Comparison of ENCODE assay signal across 9 cellular contexts in genomic region chr20:37411408-37412306, GRCh38.
DNase-seq lines count a peak whose midpoint lies in the region; ATAC-seq and TF ChIP-seq lines count a peak whose summit lies in the region.
"Had no signal": no experiment of that assay in that cellular context is flagged by ENCODE, and none has a peak within 500 bp of the region (broad histone marks: within the 10 kb centered on the region; RNA-seq: fewer than 3 reads in every experiment).

No MANE protein-coding gene starts in this region.

- peaks cover 61% of the 10 kb centered on the region for H3K4me1 ChIP-seq in GM23338 (ENCODE audit: insufficient read depth)
- peaks cover 38% of the 10 kb centered on the region for H3K4me1 ChIP-seq in muscle layer of colon (ENCODE audit: insufficient read depth, low read length)

- no peaks in the 10 kb centered on the region for H3K79me2 ChIP-seq in GM23338 (replicated peaks; ENCODE audit: insufficient read depth)

- no peaks in the 10 kb centered on the region for H3K36me3 ChIP-seq in GM23338 (ENCODE audit: insufficient read depth)
- H3K36me3 ChIP-seq in muscle layer of colon (ENCODE audit: insufficient read depth, low read length) = no peaks in the 10 kb centered on the region

- H4K20me1 ChIP-seq in GM23338 (replicated peaks; ENCODE audit: insufficient read depth) = no peaks in the 10 kb centered on the region

- peak overlapping the region; percentile 72 for H2AFZ ChIP-seq in GM23338

- peaks cover 38% of the 10 kb centered on the region for H3K27me3 Mint-ChIP-seq in CD4-positive, alpha-beta T cell
- H3K27me3 Mint-ChIP-seq in GM23338 (ENCODE audit: insufficient read depth, low read depth, poor library complexity) = peaks cover 29% of the 10 kb centered on the region
- peaks cover 23% of the 10 kb centered on the region for H3K27me3 Mint-ChIP-seq in activated naive CD8-positive, alpha-beta T cell treated with anti-CD3 and anti-CD28 coated beads, Interleukin-2, amount 50 U/mL, for 24 hours

- no peak for DNase-seq in CD4-positive, alpha-beta T cell
- DNase-seq in GM23338 (ENCODE audit: low spot score) (peak; percentile 66), HT-29 (ENCODE audit: low spot score) (no peak), anterior cingulate cortex (lab: John Stamatoyannopoulos, UW) (no peak), cerebellar cortex (ENCODE audit: low spot score) (no peak)
- peak; percentile 25 for DNase-seq in activated naive CD8-positive, alpha-beta T cell treated with anti-CD3 and anti-CD28 coated beads, Interleukin-2, amount 50 U/mL, for 24 hours

- H3K4me3 Mint-ChIP-seq in CD4-positive, alpha-beta T cell = no peak overlapping the region
- no peak overlapping the region for H3K4me3 Mint-ChIP-seq in GM23338
- H3K4me3 Mint-ChIP-seq in activated naive CD8-positive, alpha-beta T cell treated with anti-CD3 and anti-CD28 coated beads, Interleukin-2, amount 50 U/mL, for 24 hours = no peak overlapping the region
- H3K4me3 Mint-ChIP-seq: activated naive CD8-positive, alpha-beta T cell had no signal

- peaks cover 15% of the 10 kb centered on the region; the same call in 1 of the 2 replicates for H3F3A ChIP-seq in GM23338 (replicated peaks; ENCODE audit: low read depth)

- peaks cover 4% of the 10 kb centered on the region for H3K27me3 ChIP-seq in CD4-positive, alpha-beta T cell (ENCODE audit: control insufficient read depth, insufficient read depth, low read length)
- H3K27me3 ChIP-seq in GM23338 (ENCODE audit: insufficient read depth) (peaks cover 6% of the 10 kb centered on the region; the same call in 1 of the 2 replicates), muscle layer of colon (ENCODE audit: control insufficient read depth in 1 of 2, insufficient read depth in 2 of 2, low read length in 2 of 2) (peaks cover 0 to 9% of the 10 kb centered on the region in 2 donors)

- no peaks in the 10 kb centered on the region for H3K9me3 ChIP-seq in CD4-positive, alpha-beta T cell (ENCODE audit: control insufficient read depth, low read length)
- H3K9me3 ChIP-seq in muscle layer of colon (ENCODE audit: low read length) = no peaks in the 10 kb centered on the region

- no peak overlapping the region for H3K9ac ChIP-seq in muscle layer of colon (ENCODE audit: low read length)

- H3K27ac ChIP-seq in CD4-positive, alpha-beta T cell (ENCODE audit: low read depth, low read length) = no peak overlapping the region
- H3K27ac ChIP-seq in GM23338 (ENCODE audit: low read depth) (peak overlapping the region; percentile 67), muscle layer of colon (ENCODE audit: low read depth, low read length) (no peak overlapping the region)

- peak overlapping the region; percentile 70 for H3K4me2 ChIP-seq in GM23338

- ATAC-seq in CD4-positive, alpha-beta T cell (ENCODE audit: poor library complexity) = peak; percentile 11
- ATAC-seq in GM23338 = peak; percentile 4; the same call in 2 of the 3 replicates
- ATAC-seq in activated naive CD8-positive, alpha-beta T cell treated with anti-CD3 and anti-CD28 coated beads, Interleukin-2, amount 50 U/mL, for 24 hours = no peak
- no peak for ATAC-seq in HG02981 (IDR thresholded peaks at IDR 0.05; ENCODE audit: unreplicated experiment)

- H3K9me2 ChIP-seq in GM23338 (ENCODE audit: insufficient read depth) = no peaks in the 10 kb centered on the region

- H3K9me3 Mint-ChIP-seq in CD4-positive, alpha-beta T cell = no peaks in the 10 kb centered on the region
- H3K9me3 Mint-ChIP-seq in GM23338 = no peaks in the 10 kb centered on the region
- no peaks in the 10 kb centered on the region for H3K9me3 Mint-ChIP-seq in activated naive CD8-positive, alpha-beta T cell treated with anti-CD3 and anti-CD28 coated beads, Interleukin-2, amount 50 U/mL, for 24 hours

- no peaks in the 10 kb centered on the region for H3K36me3 Mint-ChIP-seq in CD4-positive, alpha-beta T cell (ENCODE audit: low read depth)
- H3K36me3 Mint-ChIP-seq in GM23338 (ENCODE audit: low read depth) = no peaks in the 10 kb centered on the region
- H3K36me3 Mint-ChIP-seq in activated naive CD8-positive, alpha-beta T cell treated with anti-CD3 and anti-CD28 coated beads, Interleukin-2, amount 50 U/mL, for 24 hours (ENCODE audit: low read depth) = no peaks in the 10 kb centered on the region
- H3K36me3 Mint-ChIP-seq: activated naive CD8-positive, alpha-beta T cell had no signal

- TF ChIP-seq CTCF in CD4-positive, alpha-beta T cell (IDR thresholded peaks at IDR 0.05) = no peak
- no peak for TF ChIP-seq CTCF in GM23338 (conservative IDR thresholded peaks at IDR 0.05; ENCODE audit: low read depth in 2 of 2)

- intact Hi-C loops in CD4-positive, alpha-beta T cell (cut with DNase I, micrococcal nuclease) = no loop called here

- POLR2A ChIA-PET in CD4-positive, alpha-beta T cell (lab: Charles Lee) = no interaction called here

- no peak overlapping the region for H3K27ac Mint-ChIP-seq in CD4-positive, alpha-beta T cell
- H3K27ac Mint-ChIP-seq in GM23338 = no peak overlapping the region
- no peak overlapping the region for H3K27ac Mint-ChIP-seq in activated naive CD8-positive, alpha-beta T cell treated with anti-CD3 and anti-CD28 coated beads, Interleukin-2, amount 50 U/mL, for 24 hours
- H3K27ac Mint-ChIP-seq: activated naive CD8-positive, alpha-beta T cell had no signal

- H3K4me3 ChIP-seq in GM23338 (0 out of 2 replicates have a peak overlapping the region, but pooled peaks have one; percentile 8), muscle layer of colon (ENCODE audit: low read depth in 1 of 2, low read length in 2 of 2) (peak overlapping the region; percentile 18 to 51)

- H3K4me1 Mint-ChIP-seq in CD4-positive, alpha-beta T cell (ENCODE audit: low read depth) = peaks cover 16% of the 10 kb centered on the region
- H3K4me1 Mint-ChIP-seq in GM23338 = peaks cover 40% of the 10 kb centered on the region
- H3K4me1 Mint-ChIP-seq in activated naive CD8-positive, alpha-beta T cell treated with anti-CD3 and anti-CD28 coated beads, Interleukin-2, amount 50 U/mL, for 24 hours = peaks cover 12% of the 10 kb centered on the region

- CTCF ChIA-PET in CD4-positive, alpha-beta T cell (lab: Charles Lee) = no interaction called here

TF ChIP-seq in GM23338, 12 proteins besides CTCF, POLR2A, EP300 and RAD21 (continues in another document):
- no peak for TF ChIP-seq ZNF331 (CRISPR knock-in tag; IDR thresholded peaks at IDR 0.05; ENCODE audit: low read depth)
- no peak for TF ChIP-seq REST (IDR thresholded peaks at IDR 0.05; ENCODE audit: unreplicated experiment)
- TF ChIP-seq JUNB (IDR thresholded peaks at IDR 0.05; ENCODE audit: unreplicated experiment) = no peak
- TF ChIP-seq EZH2 (IDR thresholded peaks at IDR 0.05; ENCODE audit: low read depth, unreplicated experiment) = no peak
- no peak for TF ChIP-seq CREB1 (CRISPR knock-in tag; IDR thresholded peaks at IDR 0.05; ENCODE audit: low read depth)
- TF ChIP-seq ZNF114 (CRISPR knock-in tag; IDR thresholded peaks at IDR 0.05) = no peak
- TF ChIP-seq POLR2AphosphoS5 (IDR thresholded peaks at IDR 0.05; ENCODE audit: low read depth) = no peak

Comparison
In these comparisons a context has a peak if more than half of its experiments do, and no peak if none do; other contexts are left out.
1. ATAC-seq: peak in CD4-positive, alpha-beta T cell (single experiment) and GM23338 (single experiment); none in activated naive CD8-positive, alpha-beta T cell treated with anti-CD3 and anti-CD28 coated beads, Interleukin-2, amount 50 U/mL, for 24 hours (single experiment) and HG02981 (single experiment).
2. DNase-seq: peak in GM23338 (single experiment) and activated naive CD8-positive, alpha-beta T cell treated with anti-CD3 and anti-CD28 coated beads, Interleukin-2, amount 50 U/mL, for 24 hours (single experiment); none in CD4-positive, alpha-beta T cell (0 of 10), HT-29 (single experiment), anterior cingulate cortex (0 of 58) and cerebellar cortex (single experiment).